Comparison of ENCODE assay signal across 1 cellular context in the genomic region with DNA sequence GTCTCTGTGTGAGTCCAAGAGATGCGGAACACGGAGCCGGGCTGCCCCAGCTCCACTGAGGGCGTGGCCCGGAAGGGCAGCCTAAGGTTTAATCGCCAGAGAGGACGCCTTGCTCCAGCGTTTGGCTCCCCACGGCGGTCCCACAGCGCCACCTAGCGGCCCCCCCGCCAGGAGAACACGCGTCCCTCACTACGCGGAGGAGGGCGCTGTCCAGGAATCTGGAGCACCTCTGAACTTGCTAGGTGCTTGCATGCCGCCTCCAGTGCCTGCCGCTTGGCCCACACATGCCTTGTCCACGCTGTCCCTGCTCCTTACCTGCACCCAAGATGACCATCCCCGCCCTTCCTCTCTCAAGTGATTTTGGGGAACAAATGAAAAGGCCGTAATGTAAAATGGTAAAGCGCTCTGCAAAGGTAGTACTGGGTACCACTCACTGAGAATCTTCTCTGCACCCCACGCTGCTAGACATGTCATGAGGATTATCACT.
TF ChIP-seq lines count a peak whose summit lies in the region.

No MANE protein-coding gene starts in this region.

TF ChIP-seq in HepG2, 621 proteins besides CTCF, POLR2A, EP300 and RAD21 (continued from another document and continues in another):
- TF ChIP-seq NFKB2 (CRISPR knock-in tag; IDR thresholded peaks at IDR 0.05; ENCODE audit: borderline replicate concordance) (peak; percentile 39; the same call in 1 of the 2 replicates), SRSF9 (IDR thresholded peaks at IDR 0.05; ENCODE audit: borderline replicate concordance, insufficient read depth, low read depth, low read length, poor library complexity, severe bottlenecking) (no peak), GLI4 (CRISPR knock-in tag; IDR thresholded peaks at IDR 0.05; ENCODE audit: borderline replicate concordance) (no peak), KAT7 (CRISPR knock-in tag; IDR thresholded peaks at IDR 0.05; ENCODE audit: borderline replicate concordance) (no peak), FOXC1 (CRISPR knock-in tag; IDR thresholded peaks at IDR 0.05; ENCODE audit: borderline replicate concordance) (0 out of 2 replicates have a peak, but pooled peaks have one; percentile 45), HNRNPLL (IDR thresholded peaks at IDR 0.05; ENCODE audit: low read depth, low read length, poor library complexity, severe bottlenecking) (peak; percentile 61), GATAD1 (CRISPR knock-in tag; IDR thresholded peaks at IDR 0.05) (peak; percentile 60; the same call in 1 of the 2 replicates), ZFP82 (CRISPR knock-in tag; IDR thresholded peaks at IDR 0.05; ENCODE audit: borderline replicate concordance) (no peak), BORCS8-MEF2B (CRISPR knock-in tag; IDR thresholded peaks at IDR 0.05) (no peak), ZBTB38 (CRISPR knock-in tag; IDR thresholded peaks at IDR 0.05) (peak; percentile 24; the same call in 1 of the 2 replicates), XBP1 (CRISPR knock-in tag; IDR thresholded peaks at IDR 0.05) (no peak), ZFP36 (IDR thresholded peaks at IDR 0.05; ENCODE audit: borderline replicate concordance, low read depth, low read length, partially characterized antibody) (no peak), SAFB2 (CRISPR knock-in tag; IDR thresholded peaks at IDR 0.05; ENCODE audit: borderline replicate concordance, low read depth) (no peak), NRL (CRISPR knock-in tag; IDR thresholded peaks at IDR 0.05; ENCODE audit: borderline replicate concordance) (no peak), GABPA (IDR thresholded peaks at IDR 0.05; ENCODE audit: low read depth, low read length) (no peak), GABPA (CRISPR knock-in tag; IDR thresholded peaks at IDR 0.05; ENCODE audit: low read depth) (peak; percentile 54), ZNF205 (CRISPR knock-in tag; IDR thresholded peaks at IDR 0.05) (0 out of 2 replicates have a peak, but pooled peaks have one; percentile 57), MAZ (IDR thresholded peaks at IDR 0.05; ENCODE audit: borderline replicate concordance, low read depth, low read length) (peak; percentile 35; the same call in 1 of the 2 replicates), MAZ (CRISPR knock-in tag; IDR thresholded peaks at IDR 0.05; ENCODE audit: low read depth) (no peak), ZNF615 (CRISPR knock-in tag; IDR thresholded peaks at IDR 0.05; ENCODE audit: borderline replicate concordance) (no peak), RFX5 (IDR thresholded peaks at IDR 0.05; ENCODE audit: low read depth, low read length) (no peak), CEBPB (IDR thresholded peaks at IDR 0.05; ENCODE audit: borderline replicate concordance, low read depth, low read length) (no peak), MTF1 (CRISPR knock-in tag; IDR thresholded peaks at IDR 0.05) (no peak)
- TF ChIP-seq, protein P1, sequence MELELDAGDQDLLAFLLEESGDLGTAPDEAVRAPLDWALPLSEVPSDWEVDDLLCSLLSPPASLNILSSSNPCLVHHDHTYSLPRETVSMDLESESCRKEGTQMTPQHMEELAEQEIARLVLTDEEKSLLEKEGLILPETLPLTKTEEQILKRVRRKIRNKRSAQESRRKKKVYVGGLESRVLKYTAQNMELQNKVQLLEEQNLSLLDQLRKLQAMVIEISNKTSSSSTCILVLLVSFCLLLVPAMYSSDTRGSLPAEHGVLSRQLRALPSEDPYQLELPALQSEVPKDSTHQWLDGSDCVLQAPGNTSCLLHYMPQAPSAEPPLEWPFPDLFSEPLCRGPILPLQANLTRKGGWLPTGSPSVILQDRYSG (CRISPR knock-in tag; IDR thresholded peaks at IDR 0.05), result no peak
- TF ChIP-seq, protein P2, sequence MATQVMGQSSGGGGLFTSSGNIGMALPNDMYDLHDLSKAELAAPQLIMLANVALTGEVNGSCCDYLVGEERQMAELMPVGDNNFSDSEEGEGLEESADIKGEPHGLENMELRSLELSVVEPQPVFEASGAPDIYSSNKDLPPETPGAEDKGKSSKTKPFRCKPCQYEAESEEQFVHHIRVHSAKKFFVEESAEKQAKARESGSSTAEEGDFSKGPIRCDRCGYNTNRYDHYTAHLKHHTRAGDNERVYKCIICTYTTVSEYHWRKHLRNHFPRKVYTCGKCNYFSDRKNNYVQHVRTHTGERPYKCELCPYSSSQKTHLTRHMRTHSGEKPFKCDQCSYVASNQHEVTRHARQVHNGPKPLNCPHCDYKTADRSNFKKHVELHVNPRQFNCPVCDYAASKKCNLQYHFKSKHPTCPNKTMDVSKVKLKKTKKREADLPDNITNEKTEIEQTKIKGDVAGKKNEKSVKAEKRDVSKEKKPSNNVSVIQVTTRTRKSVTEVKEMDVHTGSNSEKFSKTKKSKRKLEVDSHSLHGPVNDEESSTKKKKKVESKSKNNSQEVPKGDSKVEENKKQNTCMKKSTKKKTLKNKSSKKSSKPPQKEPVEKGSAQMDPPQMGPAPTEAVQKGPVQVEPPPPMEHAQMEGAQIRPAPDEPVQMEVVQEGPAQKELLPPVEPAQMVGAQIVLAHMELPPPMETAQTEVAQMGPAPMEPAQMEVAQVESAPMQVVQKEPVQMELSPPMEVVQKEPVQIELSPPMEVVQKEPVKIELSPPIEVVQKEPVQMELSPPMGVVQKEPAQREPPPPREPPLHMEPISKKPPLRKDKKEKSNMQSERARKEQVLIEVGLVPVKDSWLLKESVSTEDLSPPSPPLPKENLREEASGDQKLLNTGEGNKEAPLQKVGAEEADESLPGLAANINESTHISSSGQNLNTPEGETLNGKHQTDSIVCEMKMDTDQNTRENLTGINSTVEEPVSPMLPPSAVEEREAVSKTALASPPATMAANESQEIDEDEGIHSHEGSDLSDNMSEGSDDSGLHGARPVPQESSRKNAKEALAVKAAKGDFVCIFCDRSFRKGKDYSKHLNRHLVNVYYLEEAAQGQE (IDR thresholded peaks at IDR 0.05; ENCODE audit: borderline replicate concordance in 1 of 2, low read depth in 1 of 2, low read length in 2 of 2), result peak; percentile 18 to 80
- TF ChIP-seq, protein P3, sequence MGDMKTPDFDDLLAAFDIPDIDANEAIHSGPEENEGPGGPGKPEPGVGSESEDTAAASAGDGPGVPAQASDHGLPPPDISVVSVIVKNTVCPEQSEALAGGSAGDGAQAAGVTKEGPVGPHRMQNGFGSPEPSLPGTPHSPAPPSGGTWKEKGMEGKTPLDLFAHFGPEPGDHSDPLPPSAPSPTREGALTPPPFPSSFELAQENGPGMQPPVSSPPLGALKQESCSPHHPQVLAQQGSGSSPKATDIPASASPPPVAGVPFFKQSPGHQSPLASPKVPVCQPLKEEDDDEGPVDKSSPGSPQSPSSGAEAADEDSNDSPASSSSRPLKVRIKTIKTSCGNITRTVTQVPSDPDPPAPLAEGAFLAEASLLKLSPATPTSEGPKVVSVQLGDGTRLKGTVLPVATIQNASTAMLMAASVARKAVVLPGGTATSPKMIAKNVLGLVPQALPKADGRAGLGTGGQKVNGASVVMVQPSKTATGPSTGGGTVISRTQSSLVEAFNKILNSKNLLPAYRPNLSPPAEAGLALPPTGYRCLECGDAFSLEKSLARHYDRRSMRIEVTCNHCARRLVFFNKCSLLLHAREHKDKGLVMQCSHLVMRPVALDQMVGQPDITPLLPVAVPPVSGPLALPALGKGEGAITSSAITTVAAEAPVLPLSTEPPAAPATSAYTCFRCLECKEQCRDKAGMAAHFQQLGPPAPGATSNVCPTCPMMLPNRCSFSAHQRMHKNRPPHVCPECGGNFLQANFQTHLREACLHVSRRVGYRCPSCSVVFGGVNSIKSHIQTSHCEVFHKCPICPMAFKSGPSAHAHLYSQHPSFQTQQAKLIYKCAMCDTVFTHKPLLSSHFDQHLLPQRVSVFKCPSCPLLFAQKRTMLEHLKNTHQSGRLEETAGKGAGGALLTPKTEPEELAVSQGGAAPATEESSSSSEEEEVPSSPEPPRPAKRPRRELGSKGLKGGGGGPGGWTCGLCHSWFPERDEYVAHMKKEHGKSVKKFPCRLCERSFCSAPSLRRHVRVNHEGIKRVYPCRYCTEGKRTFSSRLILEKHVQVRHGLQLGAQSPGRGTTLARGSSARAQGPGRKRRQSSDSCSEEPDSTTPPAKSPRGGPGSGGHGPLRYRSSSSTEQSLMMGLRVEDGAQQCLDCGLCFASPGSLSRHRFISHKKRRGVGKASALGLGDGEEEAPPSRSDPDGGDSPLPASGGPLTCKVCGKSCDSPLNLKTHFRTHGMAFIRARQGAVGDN (CRISPR knock-in tag; IDR thresholded peaks at IDR 0.05), result peak; percentile 66
- TF ChIP-seq, protein P4, sequence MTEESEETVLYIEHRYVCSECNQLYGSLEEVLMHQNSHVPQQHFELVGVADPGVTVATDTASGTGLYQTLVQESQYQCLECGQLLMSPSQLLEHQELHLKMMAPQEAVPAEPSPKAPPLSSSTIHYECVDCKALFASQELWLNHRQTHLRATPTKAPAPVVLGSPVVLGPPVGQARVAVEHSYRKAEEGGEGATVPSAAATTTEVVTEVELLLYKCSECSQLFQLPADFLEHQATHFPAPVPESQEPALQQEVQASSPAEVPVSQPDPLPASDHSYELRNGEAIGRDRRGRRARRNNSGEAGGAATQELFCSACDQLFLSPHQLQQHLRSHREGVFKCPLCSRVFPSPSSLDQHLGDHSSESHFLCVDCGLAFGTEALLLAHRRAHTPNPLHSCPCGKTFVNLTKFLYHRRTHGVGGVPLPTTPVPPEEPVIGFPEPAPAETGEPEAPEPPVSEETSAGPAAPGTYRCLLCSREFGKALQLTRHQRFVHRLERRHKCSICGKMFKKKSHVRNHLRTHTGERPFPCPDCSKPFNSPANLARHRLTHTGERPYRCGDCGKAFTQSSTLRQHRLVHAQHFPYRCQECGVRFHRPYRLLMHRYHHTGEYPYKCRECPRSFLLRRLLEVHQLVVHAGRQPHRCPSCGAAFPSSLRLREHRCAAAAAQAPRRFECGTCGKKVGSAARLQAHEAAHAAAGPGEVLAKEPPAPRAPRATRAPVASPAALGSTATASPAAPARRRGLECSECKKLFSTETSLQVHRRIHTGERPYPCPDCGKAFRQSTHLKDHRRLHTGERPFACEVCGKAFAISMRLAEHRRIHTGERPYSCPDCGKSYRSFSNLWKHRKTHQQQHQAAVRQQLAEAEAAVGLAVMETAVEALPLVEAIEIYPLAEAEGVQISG (CRISPR knock-in tag; IDR thresholded peaks at IDR 0.05), result peak; percentile 90
- TF ChIP-seq, protein P5, sequence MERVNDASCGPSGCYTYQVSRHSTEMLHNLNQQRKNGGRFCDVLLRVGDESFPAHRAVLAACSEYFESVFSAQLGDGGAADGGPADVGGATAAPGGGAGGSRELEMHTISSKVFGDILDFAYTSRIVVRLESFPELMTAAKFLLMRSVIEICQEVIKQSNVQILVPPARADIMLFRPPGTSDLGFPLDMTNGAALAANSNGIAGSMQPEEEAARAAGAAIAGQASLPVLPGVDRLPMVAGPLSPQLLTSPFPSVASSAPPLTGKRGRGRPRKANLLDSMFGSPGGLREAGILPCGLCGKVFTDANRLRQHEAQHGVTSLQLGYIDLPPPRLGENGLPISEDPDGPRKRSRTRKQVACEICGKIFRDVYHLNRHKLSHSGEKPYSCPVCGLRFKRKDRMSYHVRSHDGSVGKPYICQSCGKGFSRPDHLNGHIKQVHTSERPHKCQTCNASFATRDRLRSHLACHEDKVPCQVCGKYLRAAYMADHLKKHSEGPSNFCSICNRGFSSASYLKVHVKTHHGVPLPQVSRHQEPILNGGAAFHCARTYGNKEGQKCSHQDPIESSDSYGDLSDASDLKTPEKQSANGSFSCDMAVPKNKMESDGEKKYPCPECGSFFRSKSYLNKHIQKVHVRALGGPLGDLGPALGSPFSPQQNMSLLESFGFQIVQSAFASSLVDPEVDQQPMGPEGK (CRISPR knock-in tag; IDR thresholded peaks at IDR 0.05), result peak; percentile 46
- TF ChIP-seq, protein P6, sequence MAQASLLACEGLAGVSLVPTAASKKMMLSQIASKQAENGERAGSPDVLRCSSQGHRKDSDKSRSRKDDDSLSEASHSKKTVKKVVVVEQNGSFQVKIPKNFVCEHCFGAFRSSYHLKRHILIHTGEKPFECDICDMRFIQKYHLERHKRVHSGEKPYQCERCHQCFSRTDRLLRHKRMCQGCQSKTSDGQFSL (CRISPR knock-in tag; IDR thresholded peaks at IDR 0.05), result peak; percentile 58; the same call in 1 of the 2 replicates
- TF ChIP-seq, protein P7, sequence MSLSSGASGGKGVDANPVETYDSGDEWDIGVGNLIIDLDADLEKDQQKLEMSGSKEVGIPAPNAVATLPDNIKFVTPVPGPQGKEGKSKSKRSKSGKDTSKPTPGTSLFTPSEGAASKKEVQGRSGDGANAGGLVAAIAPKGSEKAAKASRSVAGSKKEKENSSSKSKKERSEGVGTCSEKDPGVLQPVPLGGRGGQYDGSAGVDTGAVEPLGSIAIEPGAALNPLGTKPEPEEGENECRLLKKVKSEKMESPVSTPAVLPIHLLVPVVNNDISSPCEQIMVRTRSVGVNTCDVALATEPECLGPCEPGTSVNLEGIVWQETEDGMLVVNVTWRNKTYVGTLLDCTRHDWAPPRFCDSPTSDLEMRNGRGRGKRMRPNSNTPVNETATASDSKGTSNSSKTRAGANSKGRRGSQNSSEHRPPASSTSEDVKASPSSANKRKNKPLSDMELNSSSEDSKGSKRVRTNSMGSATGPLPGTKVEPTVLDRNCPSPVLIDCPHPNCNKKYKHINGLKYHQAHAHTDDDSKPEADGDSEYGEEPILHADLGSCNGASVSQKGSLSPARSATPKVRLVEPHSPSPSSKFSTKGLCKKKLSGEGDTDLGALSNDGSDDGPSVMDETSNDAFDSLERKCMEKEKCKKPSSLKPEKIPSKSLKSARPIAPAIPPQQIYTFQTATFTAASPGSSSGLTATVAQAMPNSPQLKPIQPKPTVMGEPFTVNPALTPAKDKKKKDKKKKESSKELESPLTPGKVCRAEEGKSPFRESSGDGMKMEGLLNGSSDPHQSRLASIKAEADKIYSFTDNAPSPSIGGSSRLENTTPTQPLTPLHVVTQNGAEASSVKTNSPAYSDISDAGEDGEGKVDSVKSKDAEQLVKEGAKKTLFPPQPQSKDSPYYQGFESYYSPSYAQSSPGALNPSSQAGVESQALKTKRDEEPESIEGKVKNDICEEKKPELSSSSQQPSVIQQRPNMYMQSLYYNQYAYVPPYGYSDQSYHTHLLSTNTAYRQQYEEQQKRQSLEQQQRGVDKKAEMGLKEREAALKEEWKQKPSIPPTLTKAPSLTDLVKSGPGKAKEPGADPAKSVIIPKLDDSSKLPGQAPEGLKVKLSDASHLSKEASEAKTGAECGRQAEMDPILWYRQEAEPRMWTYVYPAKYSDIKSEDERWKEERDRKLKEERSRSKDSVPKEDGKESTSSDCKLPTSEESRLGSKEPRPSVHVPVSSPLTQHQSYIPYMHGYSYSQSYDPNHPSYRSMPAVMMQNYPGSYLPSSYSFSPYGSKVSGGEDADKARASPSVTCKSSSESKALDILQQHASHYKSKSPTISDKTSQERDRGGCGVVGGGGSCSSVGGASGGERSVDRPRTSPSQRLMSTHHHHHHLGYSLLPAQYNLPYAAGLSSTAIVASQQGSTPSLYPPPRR (CRISPR knock-in tag; IDR thresholded peaks at IDR 0.05; ENCODE audit: borderline replicate concordance), result no peak
- TF ChIP-seq, protein P8, sequence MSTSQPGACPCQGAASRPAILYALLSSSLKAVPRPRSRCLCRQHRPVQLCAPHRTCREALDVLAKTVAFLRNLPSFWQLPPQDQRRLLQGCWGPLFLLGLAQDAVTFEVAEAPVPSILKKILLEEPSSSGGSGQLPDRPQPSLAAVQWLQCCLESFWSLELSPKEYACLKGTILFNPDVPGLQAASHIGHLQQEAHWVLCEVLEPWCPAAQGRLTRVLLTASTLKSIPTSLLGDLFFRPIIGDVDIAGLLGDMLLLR (CRISPR knock-in tag; IDR thresholded peaks at IDR 0.05), result 0 out of 2 replicates have a peak, but pooled peaks have one; percentile 29
- TF ChIP-seq, protein P9, sequence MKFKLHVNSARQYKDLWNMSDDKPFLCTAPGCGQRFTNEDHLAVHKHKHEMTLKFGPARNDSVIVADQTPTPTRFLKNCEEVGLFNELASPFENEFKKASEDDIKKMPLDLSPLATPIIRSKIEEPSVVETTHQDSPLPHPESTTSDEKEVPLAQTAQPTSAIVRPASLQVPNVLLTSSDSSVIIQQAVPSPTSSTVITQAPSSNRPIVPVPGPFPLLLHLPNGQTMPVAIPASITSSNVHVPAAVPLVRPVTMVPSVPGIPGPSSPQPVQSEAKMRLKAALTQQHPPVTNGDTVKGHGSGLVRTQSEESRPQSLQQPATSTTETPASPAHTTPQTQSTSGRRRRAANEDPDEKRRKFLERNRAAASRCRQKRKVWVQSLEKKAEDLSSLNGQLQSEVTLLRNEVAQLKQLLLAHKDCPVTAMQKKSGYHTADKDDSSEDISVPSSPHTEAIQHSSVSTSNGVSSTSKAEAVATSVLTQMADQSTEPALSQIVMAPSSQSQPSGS (CRISPR knock-in tag; IDR thresholded peaks at IDR 0.05), result peak; percentile 63; the same call in 1 of the 2 replicates
